8 cellular contexts compared by ENCODE assay signal in genomic region chr16:88382491-88383400, GRCh38. TPM values are rescaled to one million over a fixed set of nuclear protein-coding genes. Genes with fewer than 3 reads are reported as not detected.
DNase-seq lines count a peak whose midpoint lies in the region; ATAC-seq and TF ChIP-seq lines count a peak whose summit lies in the region.

Gene ZNF469 (plus strand): TSS chr16:88382959. CDS start chr16:88427471, 44,512 bp downstream.

- TF ChIP-seq CTCF in RWPE2 (IDR thresholded peaks at IDR 0.05; ENCODE audit: poor library complexity, severe bottlenecking) (no peak), glutamatergic neuron (IDR thresholded peaks at IDR 0.05; ENCODE audit: partially characterized antibody, unreplicated experiment) (no peak), ovary (IDR thresholded peaks at IDR 0.05) (no peak), GM13976 (IDR thresholded peaks at IDR 0.05; ENCODE audit: borderline replicate concordance, control extremely low read depth, extremely low read depth, insufficient read depth, missing control alignments) (no peak)

- H3K27me3 ChIP-seq in CD4-positive, CD25-positive, alpha-beta regulatory T cell (ENCODE audit: control insufficient read depth, insufficient read depth, low read length): peaks cover 11% of the 10 kb centered on the region
- H3K27me3 ChIP-seq in RWPE2 (ENCODE audit: insufficient read depth, poor library complexity, severe bottlenecking): peaks cover 25% of the 10 kb centered on the region
- no peaks in the 10 kb centered on the region for H3K27me3 ChIP-seq in ovary

- in situ Hi-C loops in GM13976 (cut with MboI; ENCODE audit: low sequenced_read_pairs, unreplicated experiment): no loop called here

- no peak for ATAC-seq in CD4-positive, CD25-positive, alpha-beta regulatory T cell (ENCODE audit: low read depth in 2 of 2)
- ATAC-seq in RWPE2 (ENCODE audit: low read depth): peak; percentile 51; the same call in 2 of the 3 replicates
- no peak for ATAC-seq in HG02798 (IDR thresholded peaks at IDR 0.05; ENCODE audit: poor library complexity, unreplicated experiment)

- 7 to 13% (median 9%) methylated on average over 53 to 87 of the region's 87 CpGs for WGBS in ovary, 3 donors

- H3K27ac ChIP-seq in CD4-positive, CD25-positive, alpha-beta regulatory T cell (ENCODE audit: insufficient read depth, low read length, poor library complexity, severe bottlenecking): no peak within 1 kb of the TSS
- H3K27ac ChIP-seq in RWPE2 (ENCODE audit: poor library complexity, severe bottlenecking) (no peak within 1 kb of the TSS), ovary (no peak within 1 kb of the TSS)

- no peaks in the 10 kb centered on the region for H3K36me3 ChIP-seq in CD4-positive, CD25-positive, alpha-beta regulatory T cell (ENCODE audit: control insufficient read depth, insufficient read depth, low read length)
- H3K36me3 ChIP-seq in RWPE2 (ENCODE audit: low read depth) (no peaks in the 10 kb centered on the region), ovary (no peaks in the 10 kb centered on the region)

- H3K27me3 Mint-ChIP-seq in CD4-positive, CD25-positive, alpha-beta regulatory T cell: peaks cover 34% of the 10 kb centered on the region
- peaks cover 4% of the 10 kb centered on the region for H3K27me3 Mint-ChIP-seq in glutamatergic neuron (ENCODE audit: unreplicated experiment)

- H3K27ac Mint-ChIP-seq in CD4-positive, CD25-positive, alpha-beta regulatory T cell: no peak within 1 kb of the TSS
- no peak within 1 kb of the TSS for H3K27ac Mint-ChIP-seq in glutamatergic neuron (ENCODE audit: unreplicated experiment)

- H3K9me3 ChIP-seq in CD4-positive, CD25-positive, alpha-beta regulatory T cell (ENCODE audit: control insufficient read depth in 2 of 2, low read length in 2 of 2): peaks cover 0 to 3% of the 10 kb centered on the region in 2 experiments
- H3K9me3 ChIP-seq in RWPE2 (ENCODE audit: severe bottlenecking) (no peaks in the 10 kb centered on the region), ovary (no peaks in the 10 kb centered on the region)

- H3K4me3 Mint-ChIP-seq in CD4-positive, CD25-positive, alpha-beta regulatory T cell: peak within 1 kb of the TSS in 3 of 4 donors; percentile 58 to 65 (median 62)
- peak within 1 kb of the TSS; percentile 82 for H3K4me3 Mint-ChIP-seq in glutamatergic neuron (ENCODE audit: unreplicated experiment)

- TF ChIP-seq POLR2A in ovary (IDR thresholded peaks at IDR 0.05): no peak

- DNase-seq in CD4-positive, CD25-positive, alpha-beta regulatory T cell: no peak
- DNase-seq in RWPE2 (ENCODE audit: low spot score) (peak; percentile 47), glutamatergic neuron (peak; percentile 64), ovary (peak in 4 of 5 donors; percentile 27 to 62 (median 54)), pons (ENCODE audit: low spot score) (no peak), GM13976 (ENCODE audit: low spot score) (no peak), H4 (ENCODE audit: low spot score) (no peak)

- no peak for TF ChIP-seq EP300 in ovary (IDR thresholded peaks at IDR 0.05)

- peaks cover 0 to 7% (median 0%) of the 10 kb centered on the region in 4 donors for H3K4me1 Mint-ChIP-seq in CD4-positive, CD25-positive, alpha-beta regulatory T cell
- H3K4me1 Mint-ChIP-seq in glutamatergic neuron (ENCODE audit: low read depth, unreplicated experiment): peaks cover 1% of the 10 kb centered on the region

- intact Hi-C loops in ovary (cut with DNase I): loop anchor here in 1 of 4 donors (5.0 to 10.0 kb wide), 2 partner anchors 188 to 400 kb away; no protein-coding TSS in a partner anchor

- H3K4me1 ChIP-seq in CD4-positive, CD25-positive, alpha-beta regulatory T cell (ENCODE audit: control insufficient read depth, insufficient read depth, low read length, poor library complexity, severe bottlenecking): peaks cover 4% of the 10 kb centered on the region
- H3K4me1 ChIP-seq in RWPE2 (ENCODE audit: insufficient read depth, poor library complexity, severe bottlenecking) (no peaks in the 10 kb centered on the region), ovary (ENCODE audit: insufficient read depth) (peaks cover 11% of the 10 kb centered on the region)

- H3K9me3 Mint-ChIP-seq in CD4-positive, CD25-positive, alpha-beta regulatory T cell: no peaks in the 10 kb centered on the region
- peaks cover 4% of the 10 kb centered on the region for H3K9me3 Mint-ChIP-seq in glutamatergic neuron (ENCODE audit: unreplicated experiment)

- no peak within 1 kb of the TSS for H3K4me3 ChIP-seq in CD4-positive, CD25-positive, alpha-beta regulatory T cell (ENCODE audit: low read depth, low read length)
- peak within 1 kb of the TSS; percentile 33 for H3K4me3 ChIP-seq in RWPE2 (ENCODE audit: severe bottlenecking)
- H3K4me3 ChIP-seq in ovary: peak within 1 kb of the TSS; percentile 39

- no peaks in the 10 kb centered on the region for H3K36me3 Mint-ChIP-seq in CD4-positive, CD25-positive, alpha-beta regulatory T cell
- H3K36me3 Mint-ChIP-seq in glutamatergic neuron (ENCODE audit: unreplicated experiment): no peaks in the 10 kb centered on the region

RNA-seq across cellular contexts. Expression of gene ZNF469, which starts in this region (rescaled TPM):
- 0.32 TPM for total RNA-seq in CD4-positive, CD25-positive, alpha-beta regulatory T cell
- under 1 TPM in 2 of 4 donors, not detected in 2; 0.01 to 0.02 TPM for polyA plus RNA-seq in CD4-positive, CD25-positive, alpha-beta regulatory T cell
- total RNA-seq in glutamatergic neuron (ENCODE audit: unreplicated experiment) (0.56 TPM), ovary (10 to 100 TPM in 2 of 7 donors, 1 to 10 TPM in 5; 1.1 to 16.2 (median 7.5) TPM)
- polyA plus RNA-seq in ovary: 1 to 10 TPM in 1 of 2 donors, under 1 TPM in 1; 0.52 to 3.0 TPM
- 0.08 and 0.12 TPM in 2 replicates for total RNA-seq in H4 (2014; rRNA removed; shearing (Covaris generic))

Comparison
In these comparisons a context has a peak if more than half of its experiments do, and no peak if none do; other contexts are left out.
1. Peak in DNase-seq in glutamatergic neuron; RNA of the gene not detected or under 1 TPM.
2. DNase-seq: peak in RWPE2 (single experiment) and ovary (4 of 5); none in CD4-positive, CD25-positive, alpha-beta regulatory T cell (0 of 3), pons (single experiment), GM13976 (single experiment) and H4 (single experiment).